ENCODE assay signal across 2 cellular contexts in genomic region chr6:43860285-43860684, GRCh38.
TF ChIP-seq lines count a peak whose summit lies in the region.

No MANE protein-coding gene starts in this region.

TF ChIP-seq in HepG2, 621 proteins besides CTCF, POLR2A, EP300 and RAD21:
- TF ChIP-seq ZNF496 (CRISPR knock-in tag; IDR thresholded peaks at IDR 0.05; ENCODE audit: insufficient replicate concordance) = no peak
- TF ChIP-seq, protein P1, sequence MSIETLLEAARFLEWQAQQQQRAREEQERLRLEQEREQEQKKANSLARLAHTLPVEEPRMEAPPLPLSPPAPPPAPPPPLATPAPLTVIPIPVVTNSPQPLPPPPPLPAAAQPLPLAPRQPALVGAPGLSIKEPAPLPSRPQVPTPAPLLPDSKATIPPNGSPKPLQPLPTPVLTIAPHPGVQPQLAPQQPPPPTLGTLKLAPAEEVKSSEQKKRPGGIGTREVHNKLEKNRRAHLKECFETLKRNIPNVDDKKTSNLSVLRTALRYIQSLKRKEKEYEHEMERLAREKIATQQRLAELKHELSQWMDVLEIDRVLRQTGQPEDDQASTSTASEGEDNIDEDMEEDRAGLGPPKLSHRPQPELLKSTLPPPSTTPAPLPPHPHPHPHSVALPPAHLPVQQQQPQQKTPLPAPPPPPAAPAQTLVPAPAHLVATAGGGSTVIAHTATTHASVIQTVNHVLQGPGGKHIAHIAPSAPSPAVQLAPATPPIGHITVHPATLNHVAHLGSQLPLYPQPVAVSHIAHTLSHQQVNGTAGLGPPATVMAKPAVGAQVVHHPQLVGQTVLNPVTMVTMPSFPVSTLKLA (IDR thresholded peaks at IDR 0.05) = peak; percentile 69
TF ChIP-seq in HepG2: peak in this region for 1.

TF ChIP-seq in H1, 55 proteins besides CTCF, POLR2A, EP300 and RAD21:
- TF ChIP-seq SP2 (IDR thresholded peaks at IDR 0.05; ENCODE audit: low read length) = no peak
- TF ChIP-seq CEBPB (IDR thresholded peaks at IDR 0.05; ENCODE audit: low read depth, low read length) = no peak
- TF ChIP-seq HDAC6 (IDR thresholded peaks at IDR 0.05; ENCODE audit: low read depth, low read length) = no peak
- no peak for TF ChIP-seq TCF12 (IDR thresholded peaks at IDR 0.05; ENCODE audit: low read depth, low read length)
- TF ChIP-seq KDM5A (IDR thresholded peaks at IDR 0.05; ENCODE audit: low read length) = no peak
- TF ChIP-seq GABPA (IDR thresholded peaks at IDR 0.05; ENCODE audit: borderline replicate concordance, insufficient read depth, low read length) = no peak
- no peak for TF ChIP-seq EGR1 (IDR thresholded peaks at IDR 0.05; ENCODE audit: borderline replicate concordance, low read depth, low read length)
- no peak for TF ChIP-seq SP1 (IDR thresholded peaks at IDR 0.05; ENCODE audit: low read depth, low read length)
- TF ChIP-seq RNF2 (IDR thresholded peaks at IDR 0.05; ENCODE audit: borderline replicate concordance, low read depth, low read length, missing control alignments, poor library complexity, severe bottlenecking) = no peak
- no peak for TF ChIP-seq RXRA (IDR thresholded peaks at IDR 0.05; ENCODE audit: insufficient read depth, low read depth, low read length)
- no peak for TF ChIP-seq TAF7 (optimal IDR thresholded peaks at IDR 0.05; ENCODE audit: borderline replicate concordance, low read depth, low read length)
- TF ChIP-seq SUZ12 (IDR thresholded peaks at IDR 0.05; ENCODE audit: low read length) = no peak
- TF ChIP-seq POLR2AphosphoS5 (IDR thresholded peaks at IDR 0.05; ENCODE audit: low read depth, low read length) = no peak
